In genomic region chr1:65476327-65476726, GRCh38 we compare ENCODE assay signal across 1 cellular context.
TF ChIP-seq lines count a peak whose summit lies in the region.

No MANE protein-coding gene starts in this region.

TF ChIP-seq in HepG2, 621 proteins besides CTCF, POLR2A, EP300 and RAD21 (continued from another document and continues in another):
- 0 out of 2 replicates have a peak, but pooled peaks have one; percentile 32 for TF ChIP-seq ERF (CRISPR knock-in tag; IDR thresholded peaks at IDR 0.05)
- TF ChIP-seq ZNF557 (CRISPR knock-in tag; IDR thresholded peaks at IDR 0.05) = no peak
- TF ChIP-seq THAP11 (CRISPR knock-in tag; IDR thresholded peaks at IDR 0.05) = no peak
- no peak for TF ChIP-seq ATAD3A (CRISPR knock-in tag; IDR thresholded peaks at IDR 0.05)
- TF ChIP-seq HMGXB4 (CRISPR knock-in tag; IDR thresholded peaks at IDR 0.05; ENCODE audit: borderline replicate concordance in 1 of 2, low read depth in 1 of 2) = no peak
- TF ChIP-seq ZNF281 (CRISPR knock-in tag; IDR thresholded peaks at IDR 0.05; ENCODE audit: borderline replicate concordance) = no peak
- TF ChIP-seq REST (IDR thresholded peaks at IDR 0.05; ENCODE audit: borderline replicate concordance in 1 of 2, low read depth in 1 of 2, low read length in 2 of 2) = peak in 1 of 2 experiments; percentile 27; a peak in 1 of 4 replicates
- no peak for TF ChIP-seq ZNF430 (CRISPR knock-in tag; IDR thresholded peaks at IDR 0.05)
- TF ChIP-seq ZNF589 (CRISPR knock-in tag; conservative IDR thresholded peaks at IDR 0.05) = no peak
- TF ChIP-seq HES4 (CRISPR knock-in tag; IDR thresholded peaks at IDR 0.05; ENCODE audit: borderline replicate concordance) = no peak
- no peak for TF ChIP-seq PAX8 (CRISPR knock-in tag; IDR thresholded peaks at IDR 0.05; ENCODE audit: borderline replicate concordance)
- peak; percentile 69 for TF ChIP-seq TCF7 (IDR thresholded peaks at IDR 0.05; ENCODE audit: low read depth)
- TF ChIP-seq HOMEZ (CRISPR knock-in tag; IDR thresholded peaks at IDR 0.05; ENCODE audit: low read depth) = peak; percentile 24; the same call in 1 of the 2 replicates
- no peak for TF ChIP-seq MAF1 (CRISPR knock-in tag; IDR thresholded peaks at IDR 0.05; ENCODE audit: borderline replicate concordance)
- TF ChIP-seq POLR2AphosphoS5 (IDR thresholded peaks at IDR 0.05; ENCODE audit: low read depth, low read length) = no peak
- TF ChIP-seq ZNF510 (CRISPR knock-in tag; IDR thresholded peaks at IDR 0.05; ENCODE audit: low read depth) = no peak
- TF ChIP-seq NFYC (CRISPR knock-in tag; IDR thresholded peaks at IDR 0.05) = no peak
- no peak for TF ChIP-seq ZNF382 (CRISPR knock-in tag; IDR thresholded peaks at IDR 0.05; ENCODE audit: borderline replicate concordance)
- TF ChIP-seq ZBED4 (CRISPR knock-in tag; IDR thresholded peaks at IDR 0.05; ENCODE audit: borderline replicate concordance) = no peak
- TF ChIP-seq ZNF451 (CRISPR knock-in tag; IDR thresholded peaks at IDR 0.05) = no peak
- TF ChIP-seq EEA1 (CRISPR knock-in tag; IDR thresholded peaks at IDR 0.05; ENCODE audit: borderline replicate concordance) = no peak
- TF ChIP-seq ZNF792 (CRISPR knock-in tag; IDR thresholded peaks at IDR 0.05) = no peak
- 0 out of 2 replicates have a peak, but pooled peaks have one; percentile 6 for TF ChIP-seq ZNF629 (CRISPR knock-in tag; conservative IDR thresholded peaks at IDR 0.05)
- TF ChIP-seq CBX1 (IDR thresholded peaks at IDR 0.05; ENCODE audit: low read depth) = no peak
- TF ChIP-seq ZBTB40 (IDR thresholded peaks at IDR 0.05) = no peak
- TF ChIP-seq ZBTB40 (CRISPR knock-in tag; IDR thresholded peaks at IDR 0.05) = peak; percentile 26; the same call in 1 of the 2 replicates
- no peak for TF ChIP-seq RNF2 (conservative IDR thresholded peaks at IDR 0.05; ENCODE audit: low read depth)
- no peak for TF ChIP-seq HIVEP1 (CRISPR knock-in tag; IDR thresholded peaks at IDR 0.05)
- TF ChIP-seq JARID2 (CRISPR knock-in tag; IDR thresholded peaks at IDR 0.05; ENCODE audit: insufficient replicate concordance) = no peak
- TF ChIP-seq CENPT (CRISPR knock-in tag; IDR thresholded peaks at IDR 0.05; ENCODE audit: low read depth) = no peak
- TF ChIP-seq CBFB (CRISPR knock-in tag; IDR thresholded peaks at IDR 0.05) = no peak
- no peak for TF ChIP-seq ZNF737 (CRISPR knock-in tag; IDR thresholded peaks at IDR 0.05; ENCODE audit: borderline replicate concordance)
- TF ChIP-seq SNAI1 (CRISPR knock-in tag; IDR thresholded peaks at IDR 0.05; ENCODE audit: borderline replicate concordance) = no peak
- no peak for TF ChIP-seq EHMT2 (IDR thresholded peaks at IDR 0.05; ENCODE audit: borderline replicate concordance, low read depth, low read length)
